In the genomic region with DNA sequence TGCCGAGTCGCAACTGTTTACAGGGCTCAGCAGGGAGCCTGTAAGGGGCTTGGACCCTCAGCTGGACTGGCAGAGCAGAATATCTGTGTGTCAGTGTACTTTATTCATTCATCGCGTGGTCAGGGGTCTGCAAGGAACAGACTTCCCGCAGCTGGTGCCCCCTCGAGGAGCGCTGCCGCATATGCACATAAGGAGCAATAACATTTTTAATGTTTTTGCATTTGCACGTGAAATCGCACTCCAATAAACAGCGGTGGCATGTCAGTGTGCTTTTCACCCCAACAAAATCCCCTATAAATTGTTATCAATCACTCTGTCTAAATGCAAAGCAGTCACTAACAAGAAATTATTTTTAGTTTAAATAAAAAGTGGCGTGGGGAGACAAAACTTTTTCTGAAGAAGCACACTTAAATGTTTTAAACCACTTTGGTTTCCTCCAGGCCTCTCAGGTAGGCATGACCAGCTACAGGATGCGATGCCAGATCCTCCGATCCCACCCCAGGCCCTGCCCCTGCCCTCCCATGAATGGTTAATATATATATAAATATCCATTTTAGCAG, we compare ENCODE assay signal across 8 cellular contexts. TPM values are rescaled to one million over a fixed set of nuclear protein-coding genes. Genes with fewer than 3 reads are reported as not detected.
DNase-seq lines count a peak whose midpoint lies in the region; ATAC-seq lines count a peak whose summit lies in the region.

No MANE protein-coding gene starts in this region.

- H3K27ac ChIP-seq in iPS-18a (ENCODE audit: low read length), result no peak overlapping the region

- H3K9me3 ChIP-seq in iPS-18a (ENCODE audit: control insufficient read depth, low read depth, low read length), result no peaks in the 10 kb centered on the region

- H3K9ac ChIP-seq in iPS-18a (ENCODE audit: low read length), result peak overlapping the region; percentile 13

- H3K4me3 ChIP-seq in iPS-18a (ENCODE audit: low read length), result peak overlapping the region; percentile 61

- no peaks in the 10 kb centered on the region for H3K27me3 ChIP-seq in iPS-18a (ENCODE audit: control insufficient read depth, insufficient read depth, low read length)

- DNase-seq in GM03348 (ENCODE audit: low spot score) (peak; percentile 60), NCI-H460 (ENCODE audit: extremely low read depth, low read depth) (peak; percentile 20), amniotic epithelial cell (ENCODE audit: low read depth) (peak; percentile 13), hepatic stellate cell (ENCODE audit: low spot score) (no peak)
- DNase-seq in stimulated activated CD4-positive, alpha-beta T cell treated with anti-CD3 and anti-CD28 coated beads, Interleukin-2, amount 100 ng/mL, for 48 hours, result peak; percentile 5 to 21

- peaks cover 4% of the 10 kb centered on the region for H3K4me1 ChIP-seq in iPS-18a (ENCODE audit: control insufficient read depth, low read depth, low read length)

- ATAC-seq in GM21825 (IDR thresholded peaks at IDR 0.05; ENCODE audit: unreplicated experiment), result peak; percentile 29
- ATAC-seq in GM18873 (IDR thresholded peaks at IDR 0.05; ENCODE audit: low FRiP score, unreplicated experiment), result no peak

- no peaks in the 10 kb centered on the region for H3K36me3 ChIP-seq in iPS-18a (ENCODE audit: control insufficient read depth, low read depth, low read length)

RNA-seq across cellular contexts. Expression of gene FMO1, which starts 3.5 kb away (rescaled TPM):
- total RNA-seq in NCI-H460 (2014; rRNA removed; shearing (Covaris generic)), result not detected in 2 replicates
- polyA plus RNA-seq in NCI-H460 (2014; cell fraction: nucleus; rRNA removed), result not detected in 2 replicates
